ENCODE assay signal across 8 cellular contexts in genomic region chr11:67993821-67994220, GRCh38. TPM values are rescaled to one million over a fixed set of nuclear protein-coding genes. Genes with fewer than 3 reads are reported as not detected.
DNase-seq lines count a peak whose midpoint lies in the region; ATAC-seq and TF ChIP-seq lines count a peak whose summit lies in the region.
"Not testable (repeated sequence)": the region's sequence is repeated elsewhere in the genome, so short reads cannot be mapped to it uniquely, and the experiment has no call there.

No MANE protein-coding gene starts in this region.

- not testable (repeated sequence) for H3K4me3 ChIP-seq in BJ (ENCODE audit: low read depth, low read length); esophagus squamous epithelium

- H3K4me3 Mint-ChIP-seq in activated B cell treated with CpG ODN at 0.5 μM for 24 hours = peak overlapping the region; percentile 57
- H3K4me3 Mint-ChIP-seq in mesothelial cell of epicardium = not testable (repeated sequence)

- H3K27me3 ChIP-seq in BJ (ENCODE audit: control insufficient read depth, insufficient read depth, low read length) = not testable (repeated sequence)
- peaks cover 0 to 11% (median 0%) of the 10 kb centered on the region in 4 donors for H3K27me3 ChIP-seq in esophagus squamous epithelium

- POLR2A ChIA-PET in BJ (lab: Charles Lee) = not testable (repeated sequence)
- POLR2A ChIA-PET in activated B cell treated with CpG ODN at 0.5 μM for 24 hours (lab: Charles Lee) = interaction anchor here (0.7 to 1.8 kb wide), 2 partner anchors 9 to 467 kb away, joined by 3 to 12 read pairs; partner anchors contain the start of gene PPP6R3

- not testable (repeated sequence) for H3K9me3 ChIP-seq in esophagus squamous epithelium

- TF ChIP-seq CTCF in BJ (IDR thresholded peaks at IDR 0.05; ENCODE audit: insufficient read depth, low read depth, low read length) (peak; percentile 56), GM20000 (IDR thresholded peaks at IDR 0.05; ENCODE audit: extremely low read depth, missing control alignments) (peak; percentile 33), esophagus squamous epithelium (IDR thresholded peaks at IDR 0.05) (peak; percentile 41 to 90 (median 64)), mesothelial cell of epicardium (IDR thresholded peaks at IDR 0.05; ENCODE audit: unreplicated experiment) (peak; percentile 67)
- not testable (repeated sequence) for TF ChIP-seq CTCF in activated B cell treated with CpG ODN at 0.5 μM for 24 hours (IDR thresholded peaks at IDR 0.05)

- H3K36me3 ChIP-seq in BJ (ENCODE audit: control insufficient read depth, insufficient read depth, low read length) = not testable (repeated sequence)
- peaks cover 0 to 11% (median 0%) of the 10 kb centered on the region in 3 donors for H3K36me3 ChIP-seq in esophagus squamous epithelium

- H3K27ac ChIP-seq in esophagus squamous epithelium = not testable (repeated sequence)

- ATAC-seq in activated B cell treated with CpG ODN at 0.5 μM for 24 hours (ENCODE audit: low read depth) = peak; percentile 19
- peak in 1 of 2 donors; percentile 40 for ATAC-seq in activated naive CD4-positive, alpha-beta T cell treated with anti-CD3 and anti-CD28 coated beads, Interleukin-2, amount 50 U/mL, for 72 hours

- not testable (repeated sequence) for TF ChIP-seq POLR2A in esophagus squamous epithelium (IDR thresholded peaks at IDR 0.05)

- H3K4me1 ChIP-seq in esophagus squamous epithelium = peaks cover 0 to 43% (median 0%) of the 10 kb centered on the region in 3 donors

- H3K36me3 Mint-ChIP-seq in activated B cell treated with CpG ODN at 0.5 μM for 24 hours (ENCODE audit: low read depth) = peaks cover 47% of the 10 kb centered on the region
- not testable (repeated sequence) for H3K36me3 Mint-ChIP-seq in activated naive CD4-positive, alpha-beta T cell treated with anti-CD3 and anti-CD28 coated beads, Interleukin-2, amount 50 U/mL, for 72 hours; mesothelial cell of epicardium

- not testable (repeated sequence) for H3K9me3 Mint-ChIP-seq in activated B cell treated with CpG ODN at 0.5 μM for 24 hours; activated naive CD4-positive, alpha-beta T cell treated with anti-CD3 and anti-CD28 coated beads, Interleukin-2, amount 50 U/mL, for 72 hours; mesothelial cell of epicardium

- H3K27ac Mint-ChIP-seq in activated B cell treated with CpG ODN at 0.5 μM for 24 hours = peak overlapping the region; percentile 79
- not testable (repeated sequence) for H3K27ac Mint-ChIP-seq in activated naive CD4-positive, alpha-beta T cell treated with anti-CD3 and anti-CD28 coated beads, Interleukin-2, amount 50 U/mL, for 72 hours; mesothelial cell of epicardium

- intact Hi-C loops in activated B cell treated with CpG ODN at 0.5 μM for 24 hours (cut with micrococcal nuclease) = loop anchor here (2.0 to 5.0 kb wide), 2 partner anchors 15 to 147 kb away; no protein-coding TSS in a partner anchor
- intact Hi-C loops in esophagus squamous epithelium (cut with DNase I) = not testable (repeated sequence)

- WGBS in esophagus squamous epithelium, 2 donors = 11% methylated on average over 4 of the region's 12 CpGs; no CpG with 5 or more reads in 1 of the 2 donors

- CTCF ChIA-PET in BJ (lab: Yijun Ruan, JAX) (interaction anchor here (0.9 to 1.3 kb wide), 3 partner anchors 9 to 72 kb away, joined by 3 to 5 read pairs (median 3); no protein-coding TSS in a partner anchor), activated B cell treated with CpG ODN at 0.5 μM for 24 hours (lab: Charles Lee) (interaction anchor here (0.6 to 1.8 kb wide), 4 partner anchors 9 to 306 kb away, joined by 3 to 6 read pairs (median 4); partner anchors contain the start of gene ALDH3B1)

- not testable (repeated sequence) for DNase-seq in BJ (ENCODE audit: low read depth); GM20000 (ENCODE audit: low spot score); esophagus squamous epithelium (lab: John Stamatoyannopoulos, UW); mesothelial cell of epicardium (ENCODE audit: low spot score in 2 of 2, unreplicated experiment in 2 of 2)
- DNase-seq in NCI-H510A (lab: John Stamatoyannopoulos, UW) = peak; percentile 69
- peak; percentile 55 for DNase-seq in activated B cell treated with CpG ODN at 0.5 μM for 24 hours
- peak; percentile 45 to 61 for DNase-seq in activated naive CD4-positive, alpha-beta T cell treated with anti-CD3 and anti-CD28 coated beads, Interleukin-2, amount 50 U/mL, for 72 hours (ENCODE audit: low spot score in 2 of 2)
- DNase-seq in stimulated activated CD4-positive, alpha-beta T cell treated with anti-CD3 and anti-CD28 coated beads, Interleukin-4, amount 100 ng/mL, for 24 hours = peak; percentile 30

- H3K4me1 Mint-ChIP-seq in activated B cell treated with CpG ODN at 0.5 μM for 24 hours = peaks cover 45% of the 10 kb centered on the region
- not testable (repeated sequence) for H3K4me1 Mint-ChIP-seq in mesothelial cell of epicardium

- not testable (repeated sequence) for H3K27me3 Mint-ChIP-seq in activated B cell treated with CpG ODN at 0.5 μM for 24 hours
- H3K27me3 Mint-ChIP-seq in mesothelial cell of epicardium (ENCODE audit: low read depth) = peaks cover 50% of the 10 kb centered on the region

RNA-seq across cellular contexts. Expression of gene UNC93B1, which starts 10.1 kb away (rescaled TPM):
- polyA plus RNA-seq in BJ (2011; rRNA removed) = 23.6 and 38.0 TPM in 2 replicates
- 25.3 and 36.5 TPM in 2 replicates for polyA minus RNA-seq in BJ (2011; rRNA and poly(A)+ RNA removed)
- 117 and 133 TPM in 2 replicates for total RNA-seq in activated B cell treated with CpG ODN at 0.5 μM for 24 hours
- 10 to 100 TPM in 1 of 2 donors, 1 to 10 TPM in 1; 7.7 to 23.6 TPM for total RNA-seq in activated naive CD4-positive, alpha-beta T cell treated with anti-CD3 and anti-CD28 coated beads, Interleukin-2, amount 50 U/mL, for 72 hours
- 10 to 100 TPM; 13.5 to 38.0 (median 31.5) TPM for total RNA-seq in esophagus squamous epithelium
- total RNA-seq in mesothelial cell of epicardium = 19.0 to 23.7 TPM (median 20.4 TPM) in 3 replicates

RNA-seq across cellular contexts. Expression of gene ALDH3B1, which starts 16.3 kb away (rescaled TPM):
- polyA plus RNA-seq in BJ (2011; rRNA removed) = 48.4 and 74.2 TPM in 2 replicates
- 12.8 and 17.3 TPM in 2 replicates for polyA minus RNA-seq in BJ (2011; rRNA and poly(A)+ RNA removed)
- total RNA-seq in activated B cell treated with CpG ODN at 0.5 μM for 24 hours = 0.53 and 0.98 TPM in 2 replicates
- total RNA-seq in activated naive CD4-positive, alpha-beta T cell treated with anti-CD3 and anti-CD28 coated beads, Interleukin-2, amount 50 U/mL, for 72 hours = under 1 TPM in 1 of 2 donors, not detected in 1; 0.11 TPM
- total RNA-seq in esophagus squamous epithelium = 10 to 100 TPM in 2 of 4 donors, 1 to 10 TPM in 2; 1.6 to 15.7 (median 8.0) TPM
- 1.4 to 1.8 TPM (median 1.7 TPM) in 3 replicates for total RNA-seq in mesothelial cell of epicardium

RNA-seq across cellular contexts. Expression of gene NDUFS8, which starts 36.7 kb away (rescaled TPM):
- polyA plus RNA-seq in BJ (2011; rRNA removed) = 75.1 and 101 TPM in 2 replicates
- polyA minus RNA-seq in BJ (2011; rRNA and poly(A)+ RNA removed) = 64.3 and 87.3 TPM in 2 replicates
- total RNA-seq in activated B cell treated with CpG ODN at 0.5 μM for 24 hours (93.7 and 101 TPM in 2 replicates), esophagus squamous epithelium (100 to 1,000 TPM; 112 to 192 (median 135) TPM), mesothelial cell of epicardium (125 to 140 TPM (median 132 TPM) in 3 replicates)
- total RNA-seq in activated naive CD4-positive, alpha-beta T cell treated with anti-CD3 and anti-CD28 coated beads, Interleukin-2, amount 50 U/mL, for 72 hours = 100 to 1,000 TPM; 139 to 236 TPM

RNA-seq across cellular contexts. Expression of gene TCIRG1, which starts 45.0 kb away (rescaled TPM):
- 56.0 and 111 TPM in 2 replicates for polyA plus RNA-seq in BJ (2011; rRNA removed)
- polyA minus RNA-seq in BJ (2011; rRNA and poly(A)+ RNA removed) = 58.8 and 76.7 TPM in 2 replicates
- total RNA-seq in activated B cell treated with CpG ODN at 0.5 μM for 24 hours = 209 and 227 TPM in 2 replicates
- 100 to 1,000 TPM; 226 to 295 TPM for total RNA-seq in activated naive CD4-positive, alpha-beta T cell treated with anti-CD3 and anti-CD28 coated beads, Interleukin-2, amount 50 U/mL, for 72 hours
- 10 to 100 TPM; 46.6 to 70.5 (median 63.5) TPM for total RNA-seq in esophagus squamous epithelium
- total RNA-seq in mesothelial cell of epicardium = 60.0 to 63.4 TPM (median 60.5 TPM) in 3 replicates
